ENCODE assay signal across 21 cellular contexts in the genomic region with DNA sequence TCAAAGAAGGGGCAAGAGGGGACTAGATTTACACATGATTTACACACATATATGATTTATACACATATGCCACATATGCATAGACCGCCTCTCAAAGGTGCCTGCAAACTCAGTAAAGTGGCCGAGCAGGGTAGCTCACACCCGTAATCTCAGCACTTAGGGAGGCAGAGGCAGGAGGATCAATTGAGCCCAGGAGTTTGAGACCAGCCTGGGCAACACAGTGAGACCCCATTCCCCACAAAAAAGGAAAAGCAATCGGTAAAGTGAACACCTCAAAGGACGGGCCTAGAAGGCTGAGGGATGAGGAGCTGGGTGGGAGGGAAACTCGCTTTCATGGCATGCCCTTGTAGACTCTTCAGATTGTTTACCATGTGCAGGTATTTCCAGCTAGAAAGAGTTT.
"Had no signal": no experiment of that assay in that cellular context is flagged by ENCODE, and none has a peak within 500 bp of the region (broad histone marks: within the 10 kb centered on the region; RNA-seq: fewer than 3 reads in every experiment).

No MANE protein-coding gene starts in this region.

- FAIRE-seq: K562 had no signal

- H3K4me2 ChIP-seq: KMS-11, SK-N-SH had no signal

- DNase-seq: Kasumi-1, MM.1S, NCI-H1092 treated with DMSO at 0.1 percent for 48 hours, NCI-H1436, NCI-H187, NCI-H2029, NCI-H2081 treated with DMSO at 0.1 percent for 48 hours, NCI-H2171, NCI-H226, NCI-H446, NCI-H510A, NCI-H524 treated with DMSO at 0.1 percent for 48 hours, NCI-H69, NCI-H774, SHP77, SK-N-SH, SW 1271 had no signal

- ATAC-seq: K562 had no signal

- H3K27me3 Mint-ChIP-seq: IgD-negative memory B cell had no signal

- H3K9me3 Mint-ChIP-seq: IgD-negative memory B cell had no signal

- H3K27ac Mint-ChIP-seq: IgD-negative memory B cell had no signal

- H3K9ac ChIP-seq: KMS-11, SK-N-SH had no signal

- H3K4me3 ChIP-seq: K562 had no signal

- H3K9me3 ChIP-seq: SK-N-SH had no signal

- H3K27ac ChIP-seq: RWPE1 had no signal
